8 cellular contexts compared by ENCODE assay signal in the genomic region with DNA sequence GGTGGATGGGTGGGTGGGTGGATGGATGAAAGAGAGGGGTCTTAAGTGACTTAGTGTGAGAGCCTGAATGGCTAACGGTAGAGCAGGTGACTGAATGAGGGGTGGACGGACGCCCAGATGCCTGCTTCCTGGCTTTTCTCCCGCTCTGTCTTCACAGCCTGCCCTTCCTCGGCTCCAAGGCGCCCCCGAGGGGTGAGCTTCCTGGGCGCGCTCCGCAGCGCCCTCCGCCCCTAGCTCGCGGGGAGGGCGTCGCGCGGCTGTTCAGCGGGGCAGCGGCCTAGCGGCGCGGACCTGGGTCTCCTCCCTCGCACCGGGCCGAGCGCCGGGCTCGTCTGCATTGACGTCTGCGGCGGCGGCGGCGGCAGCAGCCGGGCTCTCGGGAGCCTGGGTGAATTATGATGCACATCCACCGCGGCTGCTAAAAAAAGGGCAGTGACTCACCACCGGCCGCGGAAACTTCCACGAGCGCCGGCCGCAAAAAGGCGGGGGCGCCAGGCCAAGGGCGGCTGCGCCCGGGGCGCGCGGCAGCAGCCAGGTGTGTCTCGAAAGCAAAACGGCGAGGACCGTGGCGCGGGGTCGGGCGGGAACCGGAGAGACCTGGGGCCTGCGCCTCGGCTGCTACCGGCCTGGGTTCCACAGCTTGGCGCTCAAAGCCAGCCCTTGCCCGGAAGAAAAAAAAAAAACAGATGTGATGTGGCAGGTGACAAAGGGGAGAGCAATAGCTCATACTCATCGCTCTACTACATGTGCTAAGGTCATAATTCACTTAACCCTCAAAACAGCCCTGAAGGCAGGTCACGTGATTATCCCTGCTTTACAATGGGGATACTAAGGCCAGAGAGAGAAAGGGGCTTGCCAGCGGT.
DNase-seq lines count a peak whose midpoint lies in the region; ATAC-seq and TF ChIP-seq lines count a peak whose summit lies in the region.

No MANE protein-coding gene starts in this region.

- no peak overlapping the region for H3K27ac ChIP-seq in 22Rv1
- no peak overlapping the region for H3K27ac ChIP-seq in mesodermal cell (ENCODE audit: low read depth, low read length, severe bottlenecking)

- TF ChIP-seq CTCF in 22Rv1 (IDR thresholded peaks at IDR 0.05): peak; percentile 19; the same call in 1 of the 2 replicates

- WGBS in mesodermal cell (ENCODE audit: insufficient coverage in 2 of 2), 2 experiments: 5 to 6% methylated on average over 52 to 61 of the region's 71 CpGs

- H3K27me3 ChIP-seq in endocrine pancreas (ENCODE audit: control insufficient read depth, insufficient read depth, low read length): no peaks in the 10 kb centered on the region

- DNase-seq in NCI-H510A (lab: John Stamatoyannopoulos, UW): peak; percentile 18
- DNase-seq in activated CD8-positive, alpha-beta memory T cell treated with anti-CD3 and anti-CD28 coated beads, Interleukin-2, amount 50 U/mL, for 24 hours (ENCODE audit: extremely low read depth): peak; percentile 50
- peak; percentile 25 for DNase-seq in stimulated activated CD8-positive, alpha-beta memory T cell treated with anti-CD3 and anti-CD28 coated beads, Interleukin-15, amount 100 ng/mL, for 1 hour (ENCODE audit: low read depth)

- peak overlapping the region; percentile 31 for H3K4me3 ChIP-seq in endocrine pancreas (ENCODE audit: control insufficient read depth, insufficient read depth, low read length)
- H3K4me3 ChIP-seq in mesodermal cell (ENCODE audit: extremely low read depth, insufficient read depth, low read length, poor library complexity, severe bottlenecking): peak overlapping the region; percentile 28

- H3K36me3 ChIP-seq in endocrine pancreas (ENCODE audit: control insufficient read depth, insufficient read depth, low read length) (no peaks in the 10 kb centered on the region), mesodermal cell (ENCODE audit: control insufficient read depth, insufficient read depth, low read length) (no peaks in the 10 kb centered on the region)

- H3K9me3 ChIP-seq in endocrine pancreas (ENCODE audit: control insufficient read depth, low read length) (no peaks in the 10 kb centered on the region), mesodermal cell (ENCODE audit: control insufficient read depth, low read length) (no peaks in the 10 kb centered on the region)

- H3K9ac ChIP-seq in endocrine pancreas (ENCODE audit: control insufficient read depth, insufficient read depth, low read length): peak overlapping the region; percentile 75

- peak; percentile 89 for ATAC-seq in GM18498 (IDR thresholded peaks at IDR 0.05; ENCODE audit: unreplicated experiment)
- peak; percentile 91 for ATAC-seq in HG02885 (IDR thresholded peaks at IDR 0.05; ENCODE audit: poor library complexity, unreplicated experiment)

- H3K4me1 ChIP-seq in endocrine pancreas (ENCODE audit: control insufficient read depth, insufficient read depth, low read length) (no peaks in the 10 kb centered on the region), mesodermal cell (ENCODE audit: control insufficient read depth, insufficient read depth, low read length, poor library complexity, severe bottlenecking) (peaks cover 8% of the 10 kb centered on the region)
